ENCODE assay signal across 13 cellular contexts in the genomic region with DNA sequence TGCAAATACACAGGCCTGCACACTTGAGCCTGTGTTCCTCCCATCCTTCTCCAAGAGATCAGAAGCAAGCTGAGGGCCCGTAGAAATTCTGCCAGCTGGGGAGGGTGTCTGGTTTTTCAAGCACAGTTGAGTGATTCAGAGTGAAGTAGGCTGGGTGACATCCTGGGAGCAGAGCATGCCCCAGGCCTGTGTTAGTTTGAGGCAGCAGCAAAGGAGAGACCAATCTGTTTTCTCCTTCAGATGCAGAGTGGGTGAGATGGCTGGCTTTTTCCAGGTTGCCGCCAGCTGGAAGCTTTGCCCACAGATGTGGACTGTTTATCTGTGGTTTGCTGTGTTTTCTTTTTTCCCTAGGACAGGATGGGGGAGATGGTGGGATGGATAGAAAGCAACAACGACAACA.
DNase-seq lines count a peak whose midpoint lies in the region; ATAC-seq and TF ChIP-seq lines count a peak whose summit lies in the region.
"Had no signal": no experiment of that assay in that cellular context is flagged by ENCODE, and none has a peak within 500 bp of the region (broad histone marks: within the 10 kb centered on the region; RNA-seq: fewer than 3 reads in every experiment).

No MANE protein-coding gene starts in this region.

- H3K4me3 ChIP-seq in ovary (no peak overlapping the region), vagina (no peak overlapping the region)

- no peak overlapping the region for H3K4me3 Mint-ChIP-seq in T-helper 17 cell
- H3K4me3 Mint-ChIP-seq: CD4-positive, alpha-beta T cell had no signal

- 9 to 24% (median 12%) methylated on average over 3 of the region's 3 CpGs for WGBS in ovary, 3 donors

- ATAC-seq in T-helper 17 cell, result no peak
- no peak for ATAC-seq in HG03039 (IDR thresholded peaks at IDR 0.05; ENCODE audit: unreplicated experiment)

- H3K36me3 ChIP-seq in ovary, result no peaks in the 10 kb centered on the region
- peaks cover 0 to 15% of the 10 kb centered on the region in 2 donors for H3K36me3 ChIP-seq in vagina

- H3K36me3 Mint-ChIP-seq in T-helper 17 cell (ENCODE audit: low read depth), result peaks cover 20% of the 10 kb centered on the region

- TF ChIP-seq CTCF in ovary (IDR thresholded peaks at IDR 0.05) (no peak), vagina (IDR thresholded peaks at IDR 0.05) (no peak)

- H3K27me3 Mint-ChIP-seq in T-helper 17 cell, result no peaks in the 10 kb centered on the region
- H3K27me3 Mint-ChIP-seq: CD4-positive, alpha-beta T cell had no signal

- H3K4me1 Mint-ChIP-seq in T-helper 17 cell, result peaks cover 3% of the 10 kb centered on the region

- no peak for TF ChIP-seq EP300 in ovary (IDR thresholded peaks at IDR 0.05)

- H3K4me1 ChIP-seq in ovary (ENCODE audit: insufficient read depth), result peaks cover 6% of the 10 kb centered on the region
- H3K4me1 ChIP-seq in vagina, result peaks cover 14% of the 10 kb centered on the region

- no peaks in the 10 kb centered on the region for H3K9me3 ChIP-seq in T-helper 17 cell (ENCODE audit: control insufficient read depth, low read length, poor library complexity, severe bottlenecking)
- no peaks in the 10 kb centered on the region for H3K9me3 ChIP-seq in ovary
- no peaks in the 10 kb centered on the region for H3K9me3 ChIP-seq in vagina

- TF ChIP-seq POLR2A in ovary (IDR thresholded peaks at IDR 0.05) (no peak), vagina (IDR thresholded peaks at IDR 0.05) (no peak)

- H3K27me3 ChIP-seq in ovary (no peaks in the 10 kb centered on the region), vagina (no peaks in the 10 kb centered on the region)

- peak overlapping the region; percentile 60 for H3K27ac Mint-ChIP-seq in T-helper 17 cell
- H3K27ac Mint-ChIP-seq: CD4-positive, alpha-beta T cell had no signal

- intact Hi-C loops in ovary (cut with DNase I) (loop anchor here in 2 of 4 donors (10.0 kb wide), 2 partner anchors 61 to 129 kb away; a partner anchor contains a TSS), vagina (cut with DNase I) (no loop called here)

- peak overlapping the region in 1 of 2 donors; percentile 27 for H3K27ac ChIP-seq in ovary
- H3K27ac ChIP-seq in vagina, result no peak overlapping the region

- peak; percentile 56 for DNase-seq in Ammon's horn (ENCODE audit: low spot score)
- DNase-seq in T-helper 17 cell, result no peak
- DNase-seq in fibroblast of gingiva (ENCODE audit: low read depth), result peak; percentile 49
- peak in 4 of 5 donors; percentile 37 to 60 (median 44) for DNase-seq in ovary
- DNase-seq in vagina (ENCODE audit: extremely low spot score in 2 of 2), result no peak
- DNase-seq in NCI-H526 treated with DMSO at 0.1 percent for 48 hours (lab: John Stamatoyannopoulos, UW), result no peak
- no peak for DNase-seq in NCI-H146 treated with DMSO at 0.1 percent for 48 hours (lab: John Stamatoyannopoulos, UW; ENCODE audit: unreplicated experiment)
- DNase-seq: activated CD8-positive, alpha-beta memory T cell treated with anti-CD3 and anti-CD28 coated beads, Interleukin-2, amount 50 U/mL, for 48 hours; CD4-positive, alpha-beta T cell; central memory CD4-positive, alpha-beta T cell; NCI-H1436; T-helper 9 cell had no signal

Comparison
In these comparisons a context has a peak if more than half of its experiments do, and no peak if none do; other contexts are left out.
1. DNase-seq: peak in Ammon's horn (single experiment), fibroblast of gingiva (single experiment) and ovary (4 of 5); none in T-helper 17 cell (0 of 3), vagina (0 of 2), NCI-H526 treated with DMSO at 0.1 percent for 48 hours (single experiment) and NCI-H146 treated with DMSO at 0.1 percent for 48 hours (single experiment).